Comparison of ENCODE assay signal across 29 cellular contexts in genomic region chr14:89906000-89906399, GRCh38.
"Had no signal": no experiment of that assay in that cellular context is flagged by ENCODE, and none has a peak within 500 bp of the region (broad histone marks: within the 10 kb centered on the region; RNA-seq: fewer than 3 reads in every experiment).

No MANE protein-coding gene starts in this region.

- H3K36me3 ChIP-seq: colonic mucosa, esophagus muscularis mucosa, esophagus squamous epithelium, gastrocnemius medialis, gastroesophageal sphincter, heart left ventricle, heart right ventricle had no signal

- H3K4me2 ChIP-seq: hepatocyte had no signal

- H3K9me3 Mint-ChIP-seq: dendritic cell treated with granulocyte-macrophage colony-stimulating factor and Interleukin-4, amounts not matched to agents 40 ng/mL and 50 ng/mL, for 4 days; effector memory CD8-positive, alpha-beta T cell had no signal

- H3K4me3 Mint-ChIP-seq: dendritic cell treated with granulocyte-macrophage colony-stimulating factor and Interleukin-4, amounts not matched to agents 40 ng/mL and 50 ng/mL, for 4 days; effector memory CD8-positive, alpha-beta T cell had no signal

- ATAC-seq: effector memory CD8-positive, alpha-beta T cell; esophagus mucosa; foreskin keratinocyte; gastrocnemius medialis; gastroesophageal sphincter; heart left ventricle; heart right ventricle had no signal

- DNase-seq: colonic mucosa; cortex of kidney; dermis blood vessel endothelial cell; dorsolateral prefrontal cortex; effector CD4-positive, alpha-beta T cell; effector CD8-positive, alpha-beta T cell; effector memory CD4-positive, alpha-beta T cell; effector memory CD8-positive, alpha-beta T cell; erythroblast; esophagus squamous epithelium; foreskin fibroblast; foreskin keratinocyte; foreskin melanocyte; gastrocnemius medialis; glutamatergic neuron; head of caudate nucleus; heart left ventricle; heart right ventricle had no signal

- H3K4me1 ChIP-seq: colonic mucosa had no signal

- H3K9me3 ChIP-seq: colonic mucosa, esophagus muscularis mucosa, esophagus squamous epithelium, gastrocnemius medialis, gastroesophageal sphincter, heart left ventricle, heart right ventricle had no signal

- H3K4me3 ChIP-seq: colonic mucosa, coronary artery, dorsolateral prefrontal cortex, esophagus muscularis mucosa, esophagus squamous epithelium, gastrocnemius medialis, gastroesophageal sphincter, heart left ventricle, heart right ventricle, hepatocyte had no signal

- FAIRE-seq: colon, endometrium, endothelial cell of umbilical vein, frontal cortex had no signal

- H3K27ac Mint-ChIP-seq: dendritic cell treated with granulocyte-macrophage colony-stimulating factor and Interleukin-4, amounts not matched to agents 40 ng/mL and 50 ng/mL, for 4 days; effector memory CD8-positive, alpha-beta T cell had no signal

- H3K27me3 ChIP-seq: colonic mucosa, dorsolateral prefrontal cortex, esophagus muscularis mucosa, esophagus squamous epithelium, foreskin keratinocyte, gastrocnemius medialis, gastroesophageal sphincter, heart left ventricle, heart right ventricle, hepatocyte had no signal

- H3K27me3 Mint-ChIP-seq: dendritic cell treated with granulocyte-macrophage colony-stimulating factor and Interleukin-4, amounts not matched to agents 40 ng/mL and 50 ng/mL, for 4 days had no signal

- H3K27ac ChIP-seq: colonic mucosa, coronary artery, dorsolateral prefrontal cortex, epithelial cell of prostate, esophagus muscularis mucosa, esophagus squamous epithelium, foreskin keratinocyte, gastrocnemius medialis, gastroesophageal sphincter, heart left ventricle, heart right ventricle, hepatocyte had no signal

- H2AFZ ChIP-seq: hepatocyte had no signal
